8 cellular contexts compared by ENCODE assay signal in genomic region chrX:19344207-19344534, GRCh38. TPM values are rescaled to one million over a fixed set of nuclear protein-coding genes. Genes with fewer than 3 reads are reported as not detected.
DNase-seq lines count a peak whose midpoint lies in the region; ATAC-seq and TF ChIP-seq lines count a peak whose summit lies in the region.

No MANE protein-coding gene starts in this region.

- TF ChIP-seq CTCF in GM23338 (conservative IDR thresholded peaks at IDR 0.05; ENCODE audit: low read depth in 2 of 2) (no peak), glutamatergic neuron (IDR thresholded peaks at IDR 0.05; ENCODE audit: partially characterized antibody, unreplicated experiment) (no peak)

- no peaks in the 10 kb centered on the region for H3K36me3 ChIP-seq in CD4-positive, alpha-beta memory T cell (ENCODE audit: insufficient read depth, low read length)
- H3K36me3 ChIP-seq in GM23338 (ENCODE audit: insufficient read depth) = no peaks in the 10 kb centered on the region

- H3K4me2 ChIP-seq in GM23338 = peak overlapping the region; percentile 77

- POLR2A ChIA-PET in CD4-positive, alpha-beta memory T cell (lab: Charles Lee; ENCODE audit: partially characterized antibody) = no interaction called here

- intact Hi-C loops in CD4-positive, alpha-beta memory T cell (cut with micrococcal nuclease) = no loop called here

- no peaks in the 10 kb centered on the region for H3K9me3 ChIP-seq in CD4-positive, alpha-beta memory T cell (ENCODE audit: control insufficient read depth in 1 of 2, low read length in 2 of 2)

- CTCF ChIA-PET in CD4-positive, alpha-beta memory T cell (lab: Charles Lee; ENCODE audit: partially characterized antibody) = no interaction called here

- H3K9me2 ChIP-seq in GM23338 (ENCODE audit: insufficient read depth) = no peaks in the 10 kb centered on the region

- peak overlapping the region; percentile 83 for H3K27ac ChIP-seq in CD4-positive, alpha-beta memory T cell (ENCODE audit: low read depth, low read length)
- no peak overlapping the region for H3K27ac ChIP-seq in GM23338 (ENCODE audit: low read depth)

- H3K79me2 ChIP-seq in GM23338 (replicated peaks; ENCODE audit: insufficient read depth) = peaks cover 44% of the 10 kb centered on the region

- H3K27me3 Mint-ChIP-seq in CD4-positive, alpha-beta memory T cell = no peaks in the 10 kb centered on the region
- H3K27me3 Mint-ChIP-seq in GM23338 (ENCODE audit: insufficient read depth, low read depth, poor library complexity) = peaks cover 2% of the 10 kb centered on the region
- no peaks in the 10 kb centered on the region for H3K27me3 Mint-ChIP-seq in glutamatergic neuron (ENCODE audit: unreplicated experiment)

- H3F3A ChIP-seq in GM23338 (replicated peaks; ENCODE audit: low read depth) = no peaks in the 10 kb centered on the region

- no peak overlapping the region for H2AFZ ChIP-seq in GM23338

- peak overlapping the region; percentile 86 to 92 (median 88) for H3K4me3 Mint-ChIP-seq in CD4-positive, alpha-beta memory T cell
- peak overlapping the region; percentile 82 for H3K4me3 Mint-ChIP-seq in GM23338
- peak overlapping the region; percentile 86 for H3K4me3 Mint-ChIP-seq in glutamatergic neuron (ENCODE audit: unreplicated experiment)
- H3K4me3 Mint-ChIP-seq in stimulated activated effector memory CD8-positive, alpha-beta T cell treated with anti-CD3 and anti-CD28 coated beads, Interleukin-12 subunit alpha, Interleukin-12 subunit beta, amount 100 ng/mL, for 72 hours = peak overlapping the region; percentile 82

- peak overlapping the region; percentile 57 to 92 (median 84) for H3K27ac Mint-ChIP-seq in CD4-positive, alpha-beta memory T cell
- H3K27ac Mint-ChIP-seq in GM23338 (no peak overlapping the region), glutamatergic neuron (ENCODE audit: unreplicated experiment) (no peak overlapping the region)
- peak overlapping the region; percentile 85 for H3K27ac Mint-ChIP-seq in stimulated activated effector memory CD8-positive, alpha-beta T cell treated with anti-CD3 and anti-CD28 coated beads, Interleukin-12 subunit alpha, Interleukin-12 subunit beta, amount 100 ng/mL, for 72 hours

- H3K4me1 Mint-ChIP-seq in CD4-positive, alpha-beta memory T cell = peaks cover 8 to 21% (median 12%) of the 10 kb centered on the region in 4 donors
- peaks cover 7% of the 10 kb centered on the region; the same call in 2 of the 3 replicates for H3K4me1 Mint-ChIP-seq in GM23338
- no peaks in the 10 kb centered on the region for H3K4me1 Mint-ChIP-seq in glutamatergic neuron (ENCODE audit: low read depth, unreplicated experiment)
- H3K4me1 Mint-ChIP-seq in stimulated activated effector memory CD8-positive, alpha-beta T cell treated with anti-CD3 and anti-CD28 coated beads, Interleukin-12 subunit alpha, Interleukin-12 subunit beta, amount 100 ng/mL, for 72 hours = peaks cover 5% of the 10 kb centered on the region

- H3K36me3 Mint-ChIP-seq in CD4-positive, alpha-beta memory T cell = peaks cover 0 to 10% of the 10 kb centered on the region in 2 donors
- no peaks in the 10 kb centered on the region for H3K36me3 Mint-ChIP-seq in GM23338 (ENCODE audit: low read depth)
- no peaks in the 10 kb centered on the region for H3K36me3 Mint-ChIP-seq in glutamatergic neuron (ENCODE audit: unreplicated experiment)
- H3K36me3 Mint-ChIP-seq in stimulated activated effector memory CD8-positive, alpha-beta T cell treated with anti-CD3 and anti-CD28 coated beads, Interleukin-12 subunit alpha, Interleukin-12 subunit beta, amount 100 ng/mL, for 72 hours = peaks cover 12% of the 10 kb centered on the region

- no peaks in the 10 kb centered on the region for H3K9me3 Mint-ChIP-seq in CD4-positive, alpha-beta memory T cell
- no peaks in the 10 kb centered on the region; the same call in 2 of the 3 replicates for H3K9me3 Mint-ChIP-seq in GM23338
- peaks cover 3% of the 10 kb centered on the region for H3K9me3 Mint-ChIP-seq in glutamatergic neuron (ENCODE audit: unreplicated experiment)
- H3K9me3 Mint-ChIP-seq in stimulated activated effector memory CD8-positive, alpha-beta T cell treated with anti-CD3 and anti-CD28 coated beads, Interleukin-12 subunit alpha, Interleukin-12 subunit beta, amount 100 ng/mL, for 72 hours = no peaks in the 10 kb centered on the region

- peaks cover 19% of the 10 kb centered on the region for H3K4me1 ChIP-seq in CD4-positive, alpha-beta memory T cell (ENCODE audit: insufficient read depth, low read length)
- no peaks in the 10 kb centered on the region for H3K4me1 ChIP-seq in GM23338 (ENCODE audit: insufficient read depth)

- DNase-seq in CD4-positive, alpha-beta memory T cell = no peak
- DNase-seq in GM23338 (ENCODE audit: low spot score) = peak; percentile 6
- DNase-seq in glutamatergic neuron = no peak
- no peak for DNase-seq in stimulated activated effector memory CD8-positive, alpha-beta T cell treated with anti-CD3 and anti-CD28 coated beads, Interleukin-12 subunit alpha, Interleukin-12 subunit beta, amount 100 ng/mL, for 72 hours (ENCODE audit: low spot score in 2 of 2)
- DNase-seq in NCI-H226 = no peak
- no peak for DNase-seq in SHP77 (lab: John Stamatoyannopoulos, UW)
- DNase-seq in RKO (ENCODE audit: low spot score) = no peak

- peak overlapping the region; percentile 44 to 63 for H3K4me3 ChIP-seq in CD4-positive, alpha-beta memory T cell (ENCODE audit: low read length in 2 of 2)
- peak overlapping the region; percentile 72 for H3K4me3 ChIP-seq in GM23338

- H4K20me1 ChIP-seq in GM23338 (replicated peaks; ENCODE audit: insufficient read depth) = peaks cover 3% of the 10 kb centered on the region; the same call in 1 of the 2 replicates

- ATAC-seq in GM23338 (no peak), SK-N-SH treated with all-trans-retinoic acid at 6 μM for 48 hours (peak; percentile 38; the same call in 1 of the 3 replicates)
- no peak for ATAC-seq in stimulated activated effector memory CD8-positive, alpha-beta T cell treated with anti-CD3 and anti-CD28 coated beads, Interleukin-12 subunit alpha, Interleukin-12 subunit beta, amount 100 ng/mL, for 72 hours

- H3K27me3 ChIP-seq in CD4-positive, alpha-beta memory T cell (ENCODE audit: insufficient read depth, low read length) = no peaks in the 10 kb centered on the region
- no peaks in the 10 kb centered on the region for H3K27me3 ChIP-seq in GM23338 (ENCODE audit: insufficient read depth)

TF ChIP-seq in GM23338, 12 proteins besides CTCF, POLR2A, EP300 and RAD21 (continues in another document):
- TF ChIP-seq NANOG (IDR thresholded peaks at IDR 0.05; ENCODE audit: borderline replicate concordance) = no peak
- no peak for TF ChIP-seq REST (IDR thresholded peaks at IDR 0.05; ENCODE audit: unreplicated experiment)

TF ChIP-seq in SK-N-SH treated with all-trans-retinoic acid at 6 μM for 48 hours, 23 proteins besides CTCF, POLR2A, EP300 and RAD21:
- no peak for TF ChIP-seq CSDC2 (CRISPR knock-in tag; IDR thresholded peaks at IDR 0.05)
- no peak for TF ChIP-seq CREB5 (CRISPR knock-in tag; IDR thresholded peaks at IDR 0.05; ENCODE audit: low read depth)
- no peak for TF ChIP-seq RARB (CRISPR knock-in tag; IDR thresholded peaks at IDR 0.05)

RNA-seq across cellular contexts. Expression of gene PDHA1, which starts 0.4 kb away (rescaled TPM):
- total RNA-seq in CD4-positive, alpha-beta memory T cell = 100 to 1,000 TPM; 116 to 124 TPM
- polyA plus RNA-seq in CD4-positive, alpha-beta memory T cell = 10 to 100 TPM; 75.4 to 80.3 TPM
- total RNA-seq in GM23338 (2014; rRNA removed; shearing (Covaris generic)) = 77.3 and 100 TPM in 2 replicates
- polyA plus RNA-seq in GM23338 (2016; fragmentation: Nextera tagmentation; extraction: Ambion mirVana) = 201 and 257 TPM in 2 replicates
- total RNA-seq in glutamatergic neuron (ENCODE audit: unreplicated experiment) = 216 TPM

Comparison
In these comparisons a context has a peak if more than half of its experiments do, and no peak if none do; other contexts are left out.
1. H3K27ac Mint-ChIP-seq: peak in CD4-positive, alpha-beta memory T cell (7 of 7) and stimulated activated effector memory CD8-positive, alpha-beta T cell treated with anti-CD3 and anti-CD28 coated beads, Interleukin-12 subunit alpha, Interleukin-12 subunit beta, amount 100 ng/mL, for 72 hours (single experiment); none in GM23338 (single experiment) and glutamatergic neuron (single experiment).
2. Peak in every context shown above with its lines, with median percentiles within 50 percentile points of each other: H3K4me3 Mint-ChIP-seq.